ENCODE assay signal across 28 cellular contexts in the genomic region with DNA sequence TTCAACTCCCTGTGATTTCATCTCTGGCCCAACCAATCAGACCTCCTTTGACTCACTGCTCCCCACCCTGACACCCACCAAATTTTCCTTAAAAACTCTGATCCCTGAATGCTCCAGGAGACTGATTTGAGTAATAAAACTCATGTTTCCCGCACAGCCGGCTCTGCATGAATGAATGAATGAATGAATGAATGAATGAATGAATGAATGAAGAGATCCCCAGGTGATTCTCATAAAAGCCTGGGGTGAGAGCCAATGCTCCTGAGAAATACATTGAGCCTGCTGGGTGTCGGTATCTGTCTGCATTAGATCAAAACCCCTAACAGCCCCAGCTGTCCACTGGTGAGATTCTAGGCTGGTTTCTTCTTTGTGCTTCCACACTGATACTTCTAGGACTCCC.
"Had no signal": no experiment of that assay in that cellular context is flagged by ENCODE, and none has a peak within 500 bp of the region (broad histone marks: within the 10 kb centered on the region; RNA-seq: fewer than 3 reads in every experiment).

No MANE protein-coding gene starts in this region.

- ATAC-seq: stimulated activated memory B cell treated with anti-CD40 and anti-IgM and Interleukin-4, amounts not matched to agents 10 μg/mL and 1 μg/mL and 100 μg/mL, for 72 hours; stimulated activated naive B cell treated with anti-CD40 and anti-IgM and Interleukin-4, amounts not matched to agents 10 μg/mL and 1 μg/mL and 100 μg/mL, for 72 hours; stimulated activated naive CD8-positive, alpha-beta T cell treated with anti-CD3 and anti-CD28 coated beads, Interleukin-15, Interleukin-2, amounts not matched to agents 100 U/mL and 50 U/mL, for 24 hours; upper lobe of right lung had no signal

- H3K27me3 ChIP-seq: stomach, suprapubic skin, testis, thyroid gland, tibial artery, tibial nerve, transverse colon, upper lobe of left lung, upper lobe of right lung, uterus, vagina had no signal

- FAIRE-seq: urothelium cell line had no signal

- DNase-seq: stimulated activated CD4-positive, alpha-beta T cell treated with anti-CD3 and anti-CD28 coated beads, Interleukin-2, amount 100 ng/mL, for 48 hours; stimulated activated CD4-positive, alpha-beta T cell treated with anti-CD3 and anti-CD28 coated beads, Interleukin-4, amount 100 ng/mL, for 1 hour; stimulated activated CD4-positive, alpha-beta T cell treated with anti-CD3 and anti-CD28 coated beads, Interleukin-4, amount 100 ng/mL, for 24 hours; stimulated activated CD4-positive, alpha-beta T cell treated with anti-CD3 and anti-CD28 coated beads, Interleukin-4, amount 100 ng/mL, for 4 hours; stimulated activated CD8-positive, alpha-beta memory T cell treated with anti-CD3 and anti-CD28 coated beads, Interleukin-4, amount 100 ng/mL, for 48 hours; stimulated activated naive B cell treated with anti-CD40 and anti-IgM and Interleukin-4, amounts not matched to agents 10 μg/mL and 1 μg/mL and 100 μg/mL, for 72 hours; stimulated activated naive CD4-positive, alpha-beta T cell; stimulated activated naive CD4-positive, alpha-beta T cell treated with Interleukin-2 at 50 U/mL for 16 hours; stimulated activated naive CD8-positive, alpha-beta T cell treated with anti-CD3 and anti-CD28 coated beads, Interleukin-15, Interleukin-2, amounts not matched to agents 100 U/mL and 50 U/mL, for 24 hours; stomach; substantia nigra; testis; thyroid gland; tibial artery; transverse colon; trophoblast cell; upper lobe of left lung; upper lobe of right lung; uterus had no signal

- H3K4me1 Mint-ChIP-seq: stimulated activated effector memory CD8-positive, alpha-beta T cell treated with anti-CD3 and anti-CD28 coated beads, Interleukin-12 subunit alpha, Interleukin-12 subunit beta, amount 100 ng/mL, for 72 hours; stimulated activated memory B cell treated with anti-CD40 and anti-IgM and Interleukin-4, amounts not matched to agents 10 μg/mL and 1 μg/mL and 100 μg/mL, for 72 hours; stimulated activated naive B cell treated with anti-CD40 and anti-IgM and Interleukin-4, amounts not matched to agents 10 μg/mL and 1 μg/mL and 100 μg/mL, for 72 hours had no signal

- H3K9me3 Mint-ChIP-seq: stimulated activated effector memory CD8-positive, alpha-beta T cell treated with anti-CD3 and anti-CD28 coated beads, Interleukin-12 subunit alpha, Interleukin-12 subunit beta, amount 100 ng/mL, for 72 hours had no signal

- H3K36me3 Mint-ChIP-seq: stimulated activated effector memory CD8-positive, alpha-beta T cell treated with anti-CD3 and anti-CD28 coated beads, Interleukin-12 subunit alpha, Interleukin-12 subunit beta, amount 100 ng/mL, for 72 hours had no signal

- H3K36me3 ChIP-seq: stomach, suprapubic skin, thoracic aorta, thyroid gland, tibial artery, tibial nerve, transverse colon, upper lobe of left lung, upper lobe of right lung, uterus, vagina had no signal

- H3K27ac ChIP-seq: stomach, suprapubic skin, testis, thoracic aorta, thyroid gland, tibial artery, tibial nerve, transverse colon, upper lobe of left lung, upper lobe of right lung, uterus, vagina had no signal

- H3K4me3 ChIP-seq: stomach, suprapubic skin, testis, thoracic aorta, thyroid gland, tibial artery, tibial nerve, transverse colon, upper lobe of left lung, upper lobe of right lung, uterus, vagina had no signal

- H3K9me3 ChIP-seq: suprapubic skin, testis, thoracic aorta, thyroid gland, transverse colon, upper lobe of right lung, uterus, vagina had no signal

- H3K4me1 ChIP-seq: stomach, suprapubic skin, testis, thyroid gland, tibial artery, tibial nerve, transverse colon, upper lobe of left lung, upper lobe of right lung, uterus, vagina had no signal

- H3K27me3 Mint-ChIP-seq: type B pancreatic cell had no signal

- H3K4me3 Mint-ChIP-seq: stimulated activated effector memory CD8-positive, alpha-beta T cell treated with anti-CD3 and anti-CD28 coated beads, Interleukin-12 subunit alpha, Interleukin-12 subunit beta, amount 100 ng/mL, for 72 hours; stimulated activated memory B cell treated with anti-CD40 and anti-IgM and Interleukin-4, amounts not matched to agents 10 μg/mL and 1 μg/mL and 100 μg/mL, for 72 hours; stimulated activated naive B cell treated with anti-CD40 and anti-IgM and Interleukin-4, amounts not matched to agents 10 μg/mL and 1 μg/mL and 100 μg/mL, for 72 hours; stimulated activated naive CD8-positive, alpha-beta T cell treated with anti-CD3 and anti-CD28 coated beads, Interleukin-15, Interleukin-2, amounts not matched to agents 100 ng/mL and 50 ng/mL, for 24 hours; type B pancreatic cell had no signal

- H3K27ac Mint-ChIP-seq: stimulated activated effector memory CD8-positive, alpha-beta T cell treated with anti-CD3 and anti-CD28 coated beads, Interleukin-12 subunit alpha, Interleukin-12 subunit beta, amount 100 ng/mL, for 72 hours; stimulated activated memory B cell treated with anti-CD40 and anti-IgM and Interleukin-4, amounts not matched to agents 10 μg/mL and 1 μg/mL and 100 μg/mL, for 72 hours; stimulated activated naive B cell treated with anti-CD40 and anti-IgM and Interleukin-4, amounts not matched to agents 10 μg/mL and 1 μg/mL and 100 μg/mL, for 72 hours; stimulated activated naive CD8-positive, alpha-beta T cell treated with anti-CD3 and anti-CD28 coated beads, Interleukin-15, Interleukin-2, amounts not matched to agents 100 ng/mL and 50 ng/mL, for 24 hours; type B pancreatic cell had no signal
